ENCODE assay signal across 8 cellular contexts in the genomic region with DNA sequence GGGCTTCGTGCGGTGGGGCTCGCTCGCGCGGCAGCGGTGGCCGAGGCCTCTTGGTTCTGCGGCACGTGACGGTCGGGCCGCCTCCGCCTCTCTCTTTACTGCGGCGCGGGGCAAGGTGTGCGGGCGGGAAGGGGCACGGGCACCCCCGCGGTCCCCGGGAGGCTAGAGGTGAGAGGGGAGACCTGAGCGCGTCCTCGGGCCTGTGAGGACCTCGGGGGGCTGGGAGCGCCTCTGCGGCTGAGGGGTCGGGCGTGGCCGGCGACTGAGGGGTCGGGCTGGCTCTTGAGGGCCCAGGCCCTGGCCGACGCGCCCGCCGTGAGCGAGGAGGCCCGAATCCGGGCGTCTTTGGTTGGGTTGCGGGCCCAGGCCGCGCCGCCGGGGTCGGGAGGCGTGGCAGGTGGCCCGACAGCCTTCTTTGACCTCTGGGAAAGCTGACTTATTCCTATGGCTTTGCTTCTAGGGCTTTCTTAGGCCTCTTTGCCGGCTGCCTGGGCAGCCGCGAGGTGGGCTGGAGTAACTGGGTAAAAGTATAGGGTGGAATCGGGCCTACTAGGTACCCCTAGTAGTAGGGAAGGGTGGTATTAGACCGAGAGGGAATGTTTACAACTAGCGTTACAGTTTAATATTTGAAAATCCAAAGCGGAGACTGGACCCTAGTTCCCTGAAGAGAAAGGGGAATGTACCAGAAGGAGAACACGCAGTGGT. TPM values are rescaled to one million over a fixed set of nuclear protein-coding genes. Genes with fewer than 3 reads are reported as not detected.
DNase-seq lines count a peak whose midpoint lies in the region; ATAC-seq, FAIRE-seq and TF ChIP-seq lines count a peak whose summit lies in the region.

A gene with protein sequence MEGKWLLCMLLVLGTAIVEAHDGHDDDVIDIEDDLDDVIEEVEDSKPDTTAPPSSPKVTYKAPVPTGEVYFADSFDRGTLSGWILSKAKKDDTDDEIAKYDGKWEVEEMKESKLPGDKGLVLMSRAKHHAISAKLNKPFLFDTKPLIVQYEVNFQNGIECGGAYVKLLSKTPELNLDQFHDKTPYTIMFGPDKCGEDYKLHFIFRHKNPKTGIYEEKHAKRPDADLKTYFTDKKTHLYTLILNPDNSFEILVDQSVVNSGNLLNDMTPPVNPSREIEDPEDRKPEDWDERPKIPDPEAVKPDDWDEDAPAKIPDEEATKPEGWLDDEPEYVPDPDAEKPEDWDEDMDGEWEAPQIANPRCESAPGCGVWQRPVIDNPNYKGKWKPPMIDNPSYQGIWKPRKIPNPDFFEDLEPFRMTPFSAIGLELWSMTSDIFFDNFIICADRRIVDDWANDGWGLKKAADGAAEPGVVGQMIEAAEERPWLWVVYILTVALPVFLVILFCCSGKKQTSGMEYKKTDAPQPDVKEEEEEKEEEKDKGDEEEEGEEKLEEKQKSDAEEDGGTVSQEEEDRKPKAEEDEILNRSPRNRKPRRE (plus strand): TSS at position 33 of the 705 bp plus-strand sequence. CDS start 6,715 bp downstream, outside the sequence.

- H3K4me2 ChIP-seq in astrocyte (ENCODE audit: low read length), result peak within 1 kb of the TSS; percentile 100

- peak within 1 kb of the TSS; percentile 100 for H3K4me3 Mint-ChIP-seq in astrocyte (ENCODE audit: unreplicated experiment)

- H3K36me3 Mint-ChIP-seq in astrocyte (ENCODE audit: low read depth, unreplicated experiment), result peaks cover 12% of the 10 kb centered on the region

- no peaks in the 10 kb centered on the region for H3K27me3 ChIP-seq in HL-60 (ENCODE audit: insufficient read depth, poor library complexity, severe bottlenecking)
- no peaks in the 10 kb centered on the region for H3K27me3 ChIP-seq in astrocyte (ENCODE audit: insufficient read depth, low read length)
- H3K27me3 ChIP-seq in iPS-18a (ENCODE audit: control insufficient read depth, insufficient read depth, low read length), result no peaks in the 10 kb centered on the region
- no peaks in the 10 kb centered on the region for H3K27me3 ChIP-seq in small intestine (ENCODE audit: control insufficient read depth in 2 of 2, insufficient read depth in 2 of 2, low read length in 2 of 2)

- TF ChIP-seq CTCF in HL-60 (IDR thresholded peaks at IDR 0.05; ENCODE audit: insufficient read depth, low read length) (no peak), astrocyte (IDR thresholded peaks at IDR 0.05; ENCODE audit: insufficient read depth, low read depth, low read length) (no peak)

- peaks cover 6% of the 10 kb centered on the region for H3K4me1 Mint-ChIP-seq in astrocyte (ENCODE audit: low read depth, unreplicated experiment)

- FAIRE-seq in astrocyte (lab: Jason Lieb, UNC) (no peak), small intestine (lab: Jason Lieb, UNC) (no peak)

- peaks cover 49% of the 10 kb centered on the region for H4K20me1 ChIP-seq in astrocyte (ENCODE audit: insufficient read depth, low read length)

- peak within 1 kb of the TSS; percentile 98 for H3K27ac Mint-ChIP-seq in astrocyte (ENCODE audit: unreplicated experiment)

- H3K27ac ChIP-seq in HL-60 (replicated peaks) (peak within 1 kb of the TSS; percentile 98), astrocyte (ENCODE audit: low read depth, low read length) (peak within 1 kb of the TSS; percentile 96), iPS-18a (ENCODE audit: low read length) (peak within 1 kb of the TSS; percentile 92), small intestine (ENCODE audit: low read depth in 1 of 2, low read length in 1 of 2) (peak within 1 kb of the TSS; percentile 99)

- DNase-seq in DMS 273 (lab: John Stamatoyannopoulos, UW; ENCODE audit: unreplicated experiment) (peak; percentile 62), DMS 273 treated with DMSO at 0.1 percent for 48 hours (lab: John Stamatoyannopoulos, UW) (no peak), HL-60 (ENCODE audit: low read depth in 1 of 2, low spot score in 1 of 2) (no peak), astrocyte (ENCODE audit: low read depth) (no peak), small intestine (peak; percentile 37)

- 0% methylated on average over 39 to 59 of the region's 59 CpGs for WGBS in small intestine, 3 donors

- H3K9me3 ChIP-seq in astrocyte (ENCODE audit: insufficient read depth, low read depth, low read length), result no peaks in the 10 kb centered on the region
- no peaks in the 10 kb centered on the region for H3K9me3 ChIP-seq in iPS-18a (ENCODE audit: control insufficient read depth, low read depth, low read length)
- H3K9me3 ChIP-seq in small intestine (ENCODE audit: control insufficient read depth, low read depth), result no peaks in the 10 kb centered on the region

- H3K4me1 ChIP-seq in astrocyte (ENCODE audit: insufficient read depth, low read length) (peaks cover 5% of the 10 kb centered on the region), iPS-18a (ENCODE audit: control insufficient read depth, low read depth, low read length) (peaks cover 5% of the 10 kb centered on the region), small intestine (ENCODE audit: control insufficient read depth in 2 of 2, insufficient read depth in 1 of 2, low read depth in 1 of 2, low read length in 1 of 2) (peaks cover 5 to 8% of the 10 kb centered on the region in 2 donors)

- H3K4me3 ChIP-seq in HL-60 (replicated peaks; ENCODE audit: insufficient read depth, low read length) (peak within 1 kb of the TSS; percentile 74), astrocyte (ENCODE audit: insufficient read depth, low read depth, low read length) (peak within 1 kb of the TSS; percentile 100), iPS-18a (ENCODE audit: low read length) (peak within 1 kb of the TSS; percentile 95), small intestine (ENCODE audit: low read depth in 1 of 2, low read length in 2 of 2) (peak within 1 kb of the TSS; percentile 91 to 98)

- peak within 1 kb of the TSS; percentile 76 for H2AFZ ChIP-seq in astrocyte (ENCODE audit: low read depth, low read length)

- no peaks in the 10 kb centered on the region for H3K9me3 Mint-ChIP-seq in astrocyte (ENCODE audit: unreplicated experiment)

- no peaks in the 10 kb centered on the region for H3K27me3 Mint-ChIP-seq in astrocyte (ENCODE audit: low read depth, unreplicated experiment)

- peaks cover 57% of the 10 kb centered on the region for H3K79me2 ChIP-seq in astrocyte (ENCODE audit: insufficient read depth, low read length)

- no peak for ATAC-seq in HG03039 (IDR thresholded peaks at IDR 0.05; ENCODE audit: unreplicated experiment)
- ATAC-seq in HG03108 (IDR thresholded peaks at IDR 0.05; ENCODE audit: unreplicated experiment), result no peak

- H3K9ac ChIP-seq in astrocyte (ENCODE audit: low read length), result peak within 1 kb of the TSS; percentile 100
- peak within 1 kb of the TSS; percentile 97 for H3K9ac ChIP-seq in iPS-18a (ENCODE audit: low read length)

- no peaks in the 10 kb centered on the region for H3K36me3 ChIP-seq in astrocyte (ENCODE audit: insufficient read depth, low read length)
- H3K36me3 ChIP-seq in iPS-18a (ENCODE audit: control insufficient read depth, low read depth, low read length), result peaks cover 6% of the 10 kb centered on the region
- no peaks in the 10 kb centered on the region for H3K36me3 ChIP-seq in small intestine (ENCODE audit: control insufficient read depth in 2 of 2, insufficient read depth in 2 of 2, low read length in 2 of 2)

RNA-seq across cellular contexts. Expression of the gene that starts here (rescaled TPM):
- total RNA-seq in astrocyte, result 792 and 828 TPM in 2 replicates
- 100 to 1,000 TPM in 2 of 3 donors, 10 to 100 TPM in 1; 89.2 to 266 (median 112) TPM for polyA plus RNA-seq in small intestine

Comparison
In these comparisons a context has a peak if more than half of its experiments do, and no peak if none do; other contexts are left out.
1. DNase-seq: peak in DMS 273 (single experiment) and small intestine (single experiment); none in DMS 273 treated with DMSO at 0.1 percent for 48 hours (single experiment), HL-60 (0 of 2) and astrocyte (single experiment).
2. Peak in every context shown above with its lines, with median percentiles within 50 percentile points of each other: H3K27ac ChIP-seq and H3K4me3 ChIP-seq.